In the genomic region with DNA sequence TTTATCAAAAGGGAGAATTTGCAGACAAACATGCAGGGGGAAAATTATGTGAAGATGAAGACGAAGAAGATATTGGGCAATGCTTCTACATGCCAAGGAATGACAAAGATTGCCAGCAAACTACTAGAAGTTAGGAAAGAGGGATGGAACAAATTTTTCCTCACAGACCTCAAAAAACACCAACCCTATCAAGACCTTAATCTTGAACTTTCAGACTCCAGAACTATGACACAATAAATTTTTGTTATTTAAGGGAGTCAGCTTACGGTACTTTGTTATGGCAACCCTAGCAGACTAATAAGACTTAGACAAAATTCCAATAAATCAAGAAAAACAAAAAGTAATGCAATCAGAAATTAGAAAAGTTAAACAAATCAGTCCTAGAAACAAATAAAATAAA, we compare ENCODE assay signal across 20 cellular contexts.
"Had no signal": no experiment of that assay in that cellular context is flagged by ENCODE, and none has a peak within 500 bp of the region (broad histone marks: within the 10 kb centered on the region; RNA-seq: fewer than 3 reads in every experiment).

No MANE protein-coding gene starts in this region.

- H3K27ac Mint-ChIP-seq: activated naive CD8-positive, alpha-beta T cell; activated T-cell treated with anti-CD3 and anti-CD28 coated beads, Interleukin-2, amount 50 U/mL, for 24 hours; activated T-helper 17 cell treated with anti-CD3 and anti-CD28 coated beads, Interleukin-2, amount 50 U/mL, for 72 hours; endodermal cell; natural killer cell had no signal

- H3K4me1 Mint-ChIP-seq: activated T-helper 17 cell treated with anti-CD3 and anti-CD28 coated beads, Interleukin-2, amount 50 U/mL, for 72 hours; endodermal cell; natural killer cell had no signal

- H3K27me3 Mint-ChIP-seq: activated naive CD8-positive, alpha-beta T cell; activated T-cell treated with anti-CD3 and anti-CD28 coated beads, Interleukin-2, amount 50 U/mL, for 24 hours; activated T-helper 17 cell treated with anti-CD3 and anti-CD28 coated beads, Interleukin-2, amount 50 U/mL, for 72 hours had no signal

- DNase-seq: activated CD4-positive, alpha-beta T cell treated with anti-CD3 and anti-CD28 coated beads for 1 hour; activated T-cell treated with anti-CD3 and anti-CD28 coated beads, Interleukin-2, amount 50 U/mL, for 24 hours; amniotic stem cell; endodermal cell; head of caudate nucleus; islet precursor cell; left cardiac atrium; midbrain; natural killer cell; psoas muscle; stimulated activated CD4-positive, alpha-beta T cell treated with anti-CD3 and anti-CD28 coated beads, Interleukin-4, amount 100 ng/mL, for 24 hours; stimulated activated naive CD4-positive, alpha-beta T cell treated with Interleukin-2 at 50 U/mL for 16 hours; substantia nigra; T-helper 1 cell; thyroid gland; upper lobe of right lung; WERI-Rb-1 had no signal

- H3K9me3 Mint-ChIP-seq: endodermal cell had no signal

- ATAC-seq: activated T-helper 17 cell treated with anti-CD3 and anti-CD28 coated beads, Interleukin-2, amount 50 U/mL, for 72 hours; gastroesophageal sphincter; left cardiac atrium; natural killer cell; psoas muscle; upper lobe of right lung had no signal

- H3K4me3 Mint-ChIP-seq: activated naive CD8-positive, alpha-beta T cell; activated T-cell treated with anti-CD3 and anti-CD28 coated beads, Interleukin-2, amount 50 U/mL, for 24 hours; activated T-helper 17 cell treated with anti-CD3 and anti-CD28 coated beads, Interleukin-2, amount 50 U/mL, for 72 hours; endodermal cell; natural killer cell had no signal
